Comparison of ENCODE assay signal across 12 cellular contexts in genomic region chr12:575129-575502, GRCh38.
A peak's percentile ranks its signal among the peaks of the same experiment; 100 is the strongest.
DNase-seq lines count a peak whose midpoint lies in the region; ATAC-seq and TF ChIP-seq lines count a peak whose summit lies in the region.
"Had no signal": no experiment of that assay in that cellular context is flagged by ENCODE, and none has a peak within 500 bp of the region (broad histone marks: within the 10 kb centered on the region; RNA-seq: fewer than 3 reads in every experiment).

No MANE protein-coding gene starts in this region.

- peaks cover 2% of the 10 kb centered on the region for H3K36me3 Mint-ChIP-seq in activated T-helper 2 cell treated with anti-CD3 and anti-CD28 coated beads, Interferon-gamma antibody, Interleukin-2, Interleukin-4, amounts not matched to agents 10 μg/mL and 5 μg/mL and 100 μg/mL, durations not matched to agents 14 hours and 24 hours and 36 hours (ENCODE audit: low read depth)
- H3K36me3 Mint-ChIP-seq: immature natural killer cell had no signal

- no peaks in the 10 kb centered on the region for H3K9me3 Mint-ChIP-seq in activated T-helper 2 cell treated with anti-CD3 and anti-CD28 coated beads, Interferon-gamma antibody, Interleukin-2, Interleukin-4, amounts not matched to agents 10 μg/mL and 5 μg/mL and 100 μg/mL, durations not matched to agents 14 hours and 24 hours and 36 hours
- H3K9me3 Mint-ChIP-seq: immature natural killer cell had no signal

- no peak overlapping the region for H3K27ac ChIP-seq in HEK293 (ENCODE audit: extremely low read depth, low read depth, low read length)
- H3K27ac ChIP-seq in heart right ventricle = peak overlapping the region; percentile 47 to 87 (median 76)
- H3K27ac ChIP-seq in smooth muscle cell (ENCODE audit: low read depth) = peak overlapping the region; percentile 68
- H3K27ac ChIP-seq: prostate gland had no signal

- 88 to 91% methylated on average over 7 of the region's 7 CpGs for WGBS in heart right ventricle, 2 donors
- 26% methylated on average over 6 of the region's 7 CpGs for WGBS in smooth muscle cell (ENCODE audit: low lambda C conversion rate)

- TF ChIP-seq CTCF in HEK293 (tag by site-specific recombination; IDR thresholded peaks at IDR 0.05) (no peak), heart right ventricle (IDR thresholded peaks at IDR 0.05) (no peak), smooth muscle cell (IDR thresholded peaks at IDR 0.05; ENCODE audit: borderline replicate concordance, insufficient read depth, poor library complexity, severe bottlenecking) (no peak), omental fat pad (IDR thresholded peaks at IDR 0.05) (no peak)

- intact Hi-C loops in activated T-helper 2 cell treated with anti-CD3 and anti-CD28 coated beads, Interferon-gamma antibody, Interleukin-2, Interleukin-4, amounts not matched to agents 10 μg/mL and 5 μg/mL and 100 μg/mL, durations not matched to agents 14 hours and 24 hours and 36 hours (cut with micrococcal nuclease) = loop anchor here (2.0 kb wide), 1 partner anchor 92 kb away; no protein-coding TSS in a partner anchor
- intact Hi-C loops in heart right ventricle (cut with DNase I) = loop anchor here in 8 of 10 donors (5.0 to 10.0 kb wide), 6 partner anchors 67 to 1010 kb away; partner anchors contain the start of gene WNK1 (in 2 of the 8)

- peaks cover 3% of the 10 kb centered on the region for H3K27me3 Mint-ChIP-seq in activated T-helper 2 cell treated with anti-CD3 and anti-CD28 coated beads, Interferon-gamma antibody, Interleukin-2, Interleukin-4, amounts not matched to agents 10 μg/mL and 5 μg/mL and 100 μg/mL, durations not matched to agents 14 hours and 24 hours and 36 hours (ENCODE audit: low read depth)

- H3K4me3 ChIP-seq in HEK293 (ENCODE audit: low read depth, low read length) (no peak overlapping the region), heart right ventricle (no peak overlapping the region), smooth muscle cell (no peak overlapping the region)
- H3K4me3 ChIP-seq: prostate gland had no signal

- ATAC-seq in heart right ventricle (peak in 1 of 8 donors; percentile 23), GM21825 (IDR thresholded peaks at IDR 0.05; ENCODE audit: unreplicated experiment) (no peak), omental fat pad (ENCODE audit: low FRiP score) (no peak)

- H3K36me3 ChIP-seq in HEK293 (ENCODE audit: control insufficient read depth in 2 of 2, insufficient read depth in 1 of 2, low read length in 2 of 2) = no peaks in the 10 kb centered on the region
- H3K36me3 ChIP-seq in heart right ventricle = no peaks in the 10 kb centered on the region
- no peaks in the 10 kb centered on the region for H3K36me3 ChIP-seq in smooth muscle cell (ENCODE audit: low read depth)
- H3K36me3 ChIP-seq: prostate gland had no signal

- no peak for DNase-seq in activated T-helper 2 cell treated with anti-CD3 and anti-CD28 coated beads, Interferon-gamma antibody, Interleukin-2, Interleukin-4, amounts not matched to agents 10 μg/mL and 5 μg/mL and 100 μg/mL, durations not matched to agents 14 hours and 24 hours and 36 hours (ENCODE audit: low spot score)
- DNase-seq in heart right ventricle (no peak), smooth muscle cell (lab: John Stamatoyannopoulos, UW; ENCODE audit: unreplicated experiment) (no peak), NCI-H187 (lab: John Stamatoyannopoulos, UW) (no peak), omental fat pad (ENCODE audit: low spot score) (no peak)
- no peak for DNase-seq in stimulated activated CD4-positive, alpha-beta T cell treated with anti-CD3 and anti-CD28 coated beads, Interleukin-2, amount 100 ng/mL, for 24 hours
- DNase-seq: DMS 273 treated with DMSO at 0.1 percent for 48 hours, immature natural killer cell, NCI-H69 had no signal

- H3K9me3 ChIP-seq in HEK293 (ENCODE audit: control insufficient read depth, insufficient read depth, low read depth, low read length) = no peaks in the 10 kb centered on the region
- H3K9me3 ChIP-seq in heart right ventricle = no peaks in the 10 kb centered on the region
- H3K9me3 ChIP-seq in smooth muscle cell (replicated peaks; ENCODE audit: low read depth) = no peaks in the 10 kb centered on the region
- H3K9me3 ChIP-seq: prostate gland had no signal

- H3K4me1 ChIP-seq in HEK293 (ENCODE audit: control insufficient read depth, insufficient read depth, low read length) (peaks cover 9% of the 10 kb centered on the region), heart right ventricle (peaks cover 34 to 74% (median 66%) of the 10 kb centered on the region in 9 donors), smooth muscle cell (ENCODE audit: low read depth) (peaks cover 35% of the 10 kb centered on the region)
- H3K4me1 ChIP-seq: prostate gland had no signal

- H2AFZ ChIP-seq in smooth muscle cell (ENCODE audit: low read depth) = no peak overlapping the region

- H3K27me3 ChIP-seq in heart right ventricle (no peaks in the 10 kb centered on the region), smooth muscle cell (ENCODE audit: low read depth) (no peaks in the 10 kb centered on the region)

- H4K20me1 ChIP-seq in smooth muscle cell (ENCODE audit: low read depth) = no peaks in the 10 kb centered on the region

- H3K79me2 ChIP-seq in smooth muscle cell (ENCODE audit: low read depth) = no peaks in the 10 kb centered on the region

- H3K4me1 Mint-ChIP-seq in activated T-helper 2 cell treated with anti-CD3 and anti-CD28 coated beads, Interferon-gamma antibody, Interleukin-2, Interleukin-4, amounts not matched to agents 10 μg/mL and 5 μg/mL and 100 μg/mL, durations not matched to agents 14 hours and 24 hours and 36 hours (ENCODE audit: low read depth) = peaks cover 25% of the 10 kb centered on the region

- H3K4me2 ChIP-seq in smooth muscle cell = peak overlapping the region; percentile 38

- POLR2A ChIA-PET in HEK293 (lab: Yijun Ruan, JAX) = interaction anchor here (1.9 to 2.3 kb wide), 2 partner anchors 176 to 374 kb away, joined by 4 to 26 read pairs; partner anchors contain the start of gene RAD52

- CTCF ChIA-PET in HEK293 (lab: Yijun Ruan, JAX) = interaction anchor here (1.0 to 3.8 kb wide), 15 partner anchors 8 to 1059 kb away, joined by 3 to 46 read pairs (median 3); no protein-coding TSS in a partner anchor

- peak overlapping the region; percentile 35 for H3K27ac Mint-ChIP-seq in activated T-helper 2 cell treated with anti-CD3 and anti-CD28 coated beads, Interferon-gamma antibody, Interleukin-2, Interleukin-4, amounts not matched to agents 10 μg/mL and 5 μg/mL and 100 μg/mL, durations not matched to agents 14 hours and 24 hours and 36 hours

- peaks cover 25% of the 10 kb centered on the region for H3F3A ChIP-seq in smooth muscle cell (ENCODE audit: low read depth)

- no peak overlapping the region for H3K4me3 Mint-ChIP-seq in activated T-helper 2 cell treated with anti-CD3 and anti-CD28 coated beads, Interferon-gamma antibody, Interleukin-2, Interleukin-4, amounts not matched to agents 10 μg/mL and 5 μg/mL and 100 μg/mL, durations not matched to agents 14 hours and 24 hours and 36 hours (ENCODE audit: low read depth)

- no peak overlapping the region for H3K9ac ChIP-seq in smooth muscle cell (ENCODE audit: low read depth)

TF ChIP-seq in HEK293, 187 proteins besides CTCF, POLR2A, EP300 and RAD21:
- TF ChIP-seq ZNF157 (tag by site-specific recombination; IDR thresholded peaks at IDR 0.05) (no peak), ZFHX2 (tag by site-specific recombination; conservative IDR thresholded peaks at IDR 0.05) (peak; percentile 32; the same call in 1 of the 2 replicates), ZNF175 (tag by site-specific recombination; IDR thresholded peaks at IDR 0.05) (no peak), EGR2 (tag by site-specific recombination; IDR thresholded peaks at IDR 0.05; ENCODE audit: low read depth) (peak; percentile 26), ZSCAN18 (tag by site-specific recombination; IDR thresholded peaks at IDR 0.05) (no peak), ZEB2 (tag by site-specific recombination; IDR thresholded peaks at IDR 0.05) (no peak), ZNF776 (tag by site-specific recombination; IDR thresholded peaks at IDR 0.05; ENCODE audit: borderline replicate concordance) (no peak), YY2 (tag by site-specific recombination; IDR thresholded peaks at IDR 0.05) (no peak), ZNF10 (tag by site-specific recombination; IDR thresholded peaks at IDR 0.05) (no peak)
